Comparison of ENCODE assay signal across 8 cellular contexts in genomic region chr19:10419200-10419645, GRCh38. TPM values are rescaled to one million over a fixed set of nuclear protein-coding genes. Genes with fewer than 3 reads are reported as not detected.
DNase-seq lines count a peak whose midpoint lies in the region; ATAC-seq, FAIRE-seq and TF ChIP-seq lines count a peak whose summit lies in the region.

No MANE protein-coding gene starts in this region.

- intact Hi-C loops in CD14-positive monocyte (cut with micrococcal nuclease) = loop anchor here in 1 of 2 donors (2.0 kb wide), 1 partner anchor 16 kb away; no protein-coding TSS in a partner anchor

- TF ChIP-seq CTCF in CD14-positive monocyte (IDR thresholded peaks at IDR 0.05) (no peak), mesothelial cell of epicardium (IDR thresholded peaks at IDR 0.05; ENCODE audit: unreplicated experiment) (no peak)

- FAIRE-seq in RCC 7860 (lab: Jason Lieb, UNC) = no peak

- DNase-seq in CD14-positive monocyte (ENCODE audit: low spot score) (no peak), HUDEP-2 (lab: John Stamatoyannopoulos, UW; ENCODE audit: unreplicated experiment in 76 of 76) (peak in 46 of 76 experiments; percentile 49 to 99 (median 71)), mesothelial cell of epicardium (ENCODE audit: low spot score in 2 of 2, unreplicated experiment in 2 of 2) (no peak), RCC 7860 (ENCODE audit: low spot score) (no peak)
- peak; percentile 65 for DNase-seq in activated naive CD8-positive, alpha-beta T cell treated with anti-CD3 and anti-CD28 coated beads, Interleukin-2, amount 50 U/mL, for 24 hours
- no peak for DNase-seq in NK-92 treated with Interleukin-12 subunit alpha and Interleukin-12 subunit beta, amount 100 ng/mL, for 24 hours (lab: John Stamatoyannopoulos, UW)

- H3K27ac Mint-ChIP-seq in CD14-positive monocyte = peak overlapping the region in 5 of 7 donors; percentile 34 to 88 (median 69)
- H3K27ac Mint-ChIP-seq in activated naive CD8-positive, alpha-beta T cell treated with anti-CD3 and anti-CD28 coated beads, Interleukin-2, amount 50 U/mL, for 24 hours = peak overlapping the region; percentile 90
- no peak overlapping the region for H3K27ac Mint-ChIP-seq in mesothelial cell of epicardium

- ATAC-seq in activated naive CD8-positive, alpha-beta T cell treated with anti-CD3 and anti-CD28 coated beads, Interleukin-2, amount 50 U/mL, for 24 hours = peak; percentile 8
- ATAC-seq in GM18520 (IDR thresholded peaks at IDR 0.05; ENCODE audit: unreplicated experiment) (no peak), GM21515 (IDR thresholded peaks at IDR 0.05; ENCODE audit: unreplicated experiment) (no peak)

- H3K27me3 Mint-ChIP-seq in CD14-positive monocyte (ENCODE audit: low read depth in 3 of 3) (peaks cover 60 to 81% (median 73%) of the 10 kb centered on the region in 3 donors), mesothelial cell of epicardium (ENCODE audit: low read depth) (peaks cover 90% of the 10 kb centered on the region)
- H3K27me3 Mint-ChIP-seq in activated naive CD8-positive, alpha-beta T cell treated with anti-CD3 and anti-CD28 coated beads, Interleukin-2, amount 50 U/mL, for 24 hours = peaks cover 50% of the 10 kb centered on the region

- H3K4me1 Mint-ChIP-seq in CD14-positive monocyte (peaks cover 71% of the 10 kb centered on the region), mesothelial cell of epicardium (peaks cover 30% of the 10 kb centered on the region)
- H3K4me1 Mint-ChIP-seq in activated naive CD8-positive, alpha-beta T cell treated with anti-CD3 and anti-CD28 coated beads, Interleukin-2, amount 50 U/mL, for 24 hours = peaks cover 68% of the 10 kb centered on the region

- peaks cover 21 to 32% of the 10 kb centered on the region in 2 donors for H3K36me3 Mint-ChIP-seq in CD14-positive monocyte
- H3K36me3 Mint-ChIP-seq in activated naive CD8-positive, alpha-beta T cell treated with anti-CD3 and anti-CD28 coated beads, Interleukin-2, amount 50 U/mL, for 24 hours (ENCODE audit: low read depth) = peaks cover 6% of the 10 kb centered on the region
- no peaks in the 10 kb centered on the region for H3K36me3 Mint-ChIP-seq in mesothelial cell of epicardium

- H3K4me3 Mint-ChIP-seq in CD14-positive monocyte = peak overlapping the region; percentile 64 to 96
- H3K4me3 Mint-ChIP-seq in activated naive CD8-positive, alpha-beta T cell treated with anti-CD3 and anti-CD28 coated beads, Interleukin-2, amount 50 U/mL, for 24 hours = peak overlapping the region; percentile 86
- H3K4me3 Mint-ChIP-seq in mesothelial cell of epicardium = peak overlapping the region; percentile 47

- peaks cover 0 to 40% (median 31%) of the 10 kb centered on the region in 7 donors for H3K9me3 Mint-ChIP-seq in CD14-positive monocyte
- H3K9me3 Mint-ChIP-seq in activated naive CD8-positive, alpha-beta T cell treated with anti-CD3 and anti-CD28 coated beads, Interleukin-2, amount 50 U/mL, for 24 hours = no peaks in the 10 kb centered on the region
- H3K9me3 Mint-ChIP-seq in mesothelial cell of epicardium = no peaks in the 10 kb centered on the region

RNA-seq across cellular contexts. Expression of gene PDE4A, which starts 1.1 kb away (rescaled TPM):
- 1 to 10 TPM; 4.7 to 5.8 TPM for polyA plus RNA-seq in CD14-positive monocyte
- 2.9 to 3.1 TPM (median 3.0 TPM) in 3 replicates for total RNA-seq in mesothelial cell of epicardium

RNA-seq across cellular contexts. Expression of gene CDC37, which starts 15.9 kb away (rescaled TPM):
- 10 to 100 TPM; 49.3 to 54.9 TPM for polyA plus RNA-seq in CD14-positive monocyte
- 153 to 160 TPM (median 159 TPM) in 3 replicates for total RNA-seq in mesothelial cell of epicardium

RNA-seq across cellular contexts. Expression of gene TYK2, which starts 38.9 kb away (rescaled TPM):
- 100 to 1,000 TPM in 1 of 2 donors, 10 to 100 TPM in 1; 82.9 to 113 TPM for polyA plus RNA-seq in CD14-positive monocyte
- 142 to 148 TPM (median 146 TPM) in 3 replicates for total RNA-seq in mesothelial cell of epicardium

Comparison
In these comparisons a context has a peak if more than half of its experiments do, and no peak if none do; other contexts are left out.
1. DNase-seq: peak in HUDEP-2 (46 of 76) and activated naive CD8-positive, alpha-beta T cell treated with anti-CD3 and anti-CD28 coated beads, Interleukin-2, amount 50 U/mL, for 24 hours (single experiment); none in CD14-positive monocyte (single experiment), mesothelial cell of epicardium (0 of 2), RCC 7860 (single experiment) and NK-92 treated with Interleukin-12 subunit alpha and Interleukin-12 subunit beta, amount 100 ng/mL, for 24 hours (single experiment).
2. Peak in every context shown above with its lines, with median percentiles within 50 percentile points of each other: H3K4me3 Mint-ChIP-seq.